1 cellular context compared by ENCODE assay signal in genomic region chr10:30228638-30229037, GRCh38.
TF ChIP-seq lines count a peak whose summit lies in the region.

No MANE protein-coding gene starts in this region.

TF ChIP-seq in IMR-90, 13 proteins besides CTCF, POLR2A, EP300 and RAD21 (continued from another document):
- no peak for TF ChIP-seq CEBPB (IDR thresholded peaks at IDR 0.05; ENCODE audit: low read depth, low read length)
- TF ChIP-seq FOS (IDR thresholded peaks at IDR 0.05; ENCODE audit: low read depth, low read length) = no peak
- no peak for TF ChIP-seq USF2 (IDR thresholded peaks at IDR 0.05; ENCODE audit: low read depth, low read length)
